In the genomic region with DNA sequence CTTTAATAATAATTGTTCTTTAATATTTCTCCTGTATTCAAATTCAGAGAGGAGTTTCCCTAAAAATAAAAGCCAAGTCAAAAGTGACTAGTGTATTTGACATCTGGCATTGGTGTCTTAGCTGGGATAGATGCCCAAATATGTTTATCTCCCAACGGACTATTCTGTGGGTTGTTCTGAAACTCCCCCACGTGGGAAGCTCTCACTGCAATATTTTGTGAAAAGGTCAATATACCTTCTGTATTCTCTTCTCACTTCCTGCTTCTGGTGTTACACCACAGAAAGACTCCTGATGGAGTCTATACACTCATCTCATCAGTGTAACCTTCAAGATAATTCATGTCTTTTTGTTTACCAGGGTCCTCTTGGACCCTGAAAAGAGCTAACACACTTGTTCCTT, we compare ENCODE assay signal across 22 cellular contexts.
DNase-seq lines count a peak whose midpoint lies in the region; ATAC-seq and TF ChIP-seq lines count a peak whose summit lies in the region.
"Had no signal": no experiment of that assay in that cellular context is flagged by ENCODE, and none has a peak within 500 bp of the region (broad histone marks: within the 10 kb centered on the region; RNA-seq: fewer than 3 reads in every experiment).

No MANE protein-coding gene starts in this region.

- TF ChIP-seq POLR2A in uterus (IDR thresholded peaks at IDR 0.05) (no peak), thyroid gland (IDR thresholded peaks at IDR 0.05) (no peak)

- H3K4me3 ChIP-seq in uterus = no peak overlapping the region
- no peak overlapping the region for H3K4me3 ChIP-seq in thyroid gland (replicated peaks in 1 of 3)
- H3K4me3 ChIP-seq: left ventricle myocardium inferior, PC-9, testis had no signal

- 58 to 64% methylated on average over 2 of the region's 2 CpGs for WGBS in thyroid gland, 2 donors

- H3K27ac ChIP-seq in uterus (no peak overlapping the region), thyroid gland (no peak overlapping the region)
- H3K27ac ChIP-seq: HL-60, left ventricle myocardium inferior, parathyroid adenoma, PC-9, testis had no signal

- H3K9me3 ChIP-seq in uterus = no peaks in the 10 kb centered on the region
- no peaks in the 10 kb centered on the region for H3K9me3 ChIP-seq in thyroid gland
- H3K9me3 ChIP-seq: left ventricle myocardium inferior, testis had no signal

- no peaks in the 10 kb centered on the region for H3K4me1 ChIP-seq in uterus
- no peaks in the 10 kb centered on the region for H3K4me1 ChIP-seq in thyroid gland
- H3K4me1 ChIP-seq: left ventricle myocardium inferior, parathyroid adenoma, testis had no signal

- ATAC-seq in GM18870 (IDR thresholded peaks at IDR 0.05; ENCODE audit: unreplicated experiment) = peak; percentile 83
- peak; percentile 63 for ATAC-seq in HG02642 (IDR thresholded peaks at IDR 0.05; ENCODE audit: poor library complexity, unreplicated experiment)
- ATAC-seq in HG03196 (IDR thresholded peaks at IDR 0.05; ENCODE audit: unreplicated experiment) = peak; percentile 72
- no peak for ATAC-seq in HG03280 (IDR thresholded peaks at IDR 0.05; ENCODE audit: unreplicated experiment)

- DNase-seq in RPMI8226 = peak; percentile 20
- no peak for DNase-seq in HPDE6-E6E7 (ENCODE audit: extremely low spot score)
- DNase-seq in uterus = no peak
- no peak for DNase-seq in thyroid gland
- DNase-seq: AML-193; amniotic stem cell; foreskin fibroblast; HCEC 1CT; KBM-7; left ventricle myocardium inferior; NCI-H1417 treated with DMSO at 0.1 percent for 48 hours; PC-9; stimulated activated CD4-positive, alpha-beta T cell treated with anti-CD3 and anti-CD28 coated beads, Interleukin-4, amount 100 ng/mL, for 1 hour; stimulated activated CD8-positive, alpha-beta memory T cell treated with anti-CD3 and anti-CD28 coated beads, Interleukin-4, amount 100 ng/mL, for 48 hours; SW 1271; testis had no signal

- TF ChIP-seq CTCF in uterus (IDR thresholded peaks at IDR 0.05) = no peak
- TF ChIP-seq CTCF in thyroid gland (IDR thresholded peaks at IDR 0.05) = no peak

- H3K27me3 ChIP-seq in uterus = no peaks in the 10 kb centered on the region
- no peaks in the 10 kb centered on the region for H3K27me3 ChIP-seq in thyroid gland
- H3K27me3 ChIP-seq: testis had no signal

- intact Hi-C loops in uterus (cut with DNase I; ENCODE audit: low total_unique reads) = no loop called here
- intact Hi-C loops in thyroid gland (cut with DNase I) = no loop called here

- H3K36me3 ChIP-seq in uterus = no peaks in the 10 kb centered on the region
- no peaks in the 10 kb centered on the region for H3K36me3 ChIP-seq in thyroid gland
- H3K36me3 ChIP-seq: left ventricle myocardium inferior had no signal
